Comparison of ENCODE assay signal across 18 cellular contexts in the genomic region with DNA sequence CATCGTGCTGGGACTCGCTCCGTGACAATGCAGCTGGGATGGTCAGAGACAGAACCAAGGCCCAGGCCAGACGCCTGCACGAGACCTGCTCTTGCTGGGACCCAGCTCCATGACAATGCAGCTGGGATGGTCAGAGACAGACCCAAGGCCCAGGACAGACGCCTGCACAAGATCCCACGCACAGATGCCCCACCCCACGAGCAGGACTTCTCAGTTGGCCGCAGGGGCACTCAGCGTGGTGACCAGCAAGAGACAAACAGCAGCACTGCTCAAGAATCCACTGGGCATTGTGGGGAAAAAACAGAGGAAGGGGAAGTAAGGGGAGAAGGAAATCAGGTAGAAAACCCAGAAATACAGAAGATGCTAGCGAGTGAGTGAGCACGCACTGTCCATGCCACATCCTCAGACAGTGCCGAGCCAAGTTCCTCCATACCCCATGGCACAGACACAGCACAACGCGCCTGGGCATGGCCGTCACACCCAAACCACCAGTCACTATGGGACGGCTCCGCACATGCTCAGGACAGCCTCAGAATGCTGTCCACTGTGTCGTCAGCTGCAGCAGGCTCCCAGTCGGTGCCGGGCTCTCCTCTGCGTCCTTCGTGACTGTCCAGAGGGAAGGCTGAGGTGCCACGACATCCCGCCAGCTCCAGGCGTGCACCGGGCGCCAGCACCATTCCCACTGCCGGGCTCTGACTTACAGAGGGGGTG.
"Had no signal": no experiment of that assay in that cellular context is flagged by ENCODE, and none has a peak within 500 bp of the region (broad histone marks: within the 10 kb centered on the region; RNA-seq: fewer than 3 reads in every experiment).

No MANE protein-coding gene starts in this region.

- H3K9me3 ChIP-seq: mucosa of descending colon, ovary had no signal

- H3K27ac ChIP-seq: cardiac muscle cell, ovary had no signal

- H3K36me3 ChIP-seq: ovary had no signal

- H3K4me3 ChIP-seq: cardiac muscle cell, mucosa of descending colon, ovary had no signal

- H3K27ac Mint-ChIP-seq: activated naive CD4-positive, alpha-beta T cell treated with anti-CD3 and anti-CD28 coated beads, Interleukin-2, amount 50 U/mL, for 24 hours; T-cell had no signal

- ATAC-seq: left colon; mucosa of descending colon; naive thymus-derived CD8-positive, alpha-beta T cell; T-cell had no signal

- H3K27me3 Mint-ChIP-seq: activated naive CD4-positive, alpha-beta T cell treated with anti-CD3 and anti-CD28 coated beads, Interleukin-2, amount 50 U/mL, for 24 hours; naive thymus-derived CD8-positive, alpha-beta T cell; T-cell had no signal

- H3K9me3 Mint-ChIP-seq: activated naive CD4-positive, alpha-beta T cell treated with anti-CD3 and anti-CD28 coated beads, Interleukin-2, amount 50 U/mL, for 24 hours; naive thymus-derived CD8-positive, alpha-beta T cell; T-cell had no signal

- H3K4me3 Mint-ChIP-seq: activated naive CD4-positive, alpha-beta T cell treated with anti-CD3 and anti-CD28 coated beads, Interleukin-2, amount 50 U/mL, for 24 hours; T-cell had no signal

- H3K27me3 ChIP-seq: cardiac muscle cell, ovary had no signal

- DNase-seq: activated CD4-positive, alpha-beta T cell treated with anti-CD3 and anti-CD28 coated beads, Interleukin-2, amount 50 U/mL, for 1 hour; activated CD4-positive, CD25-positive, alpha-beta regulatory T cell; activated effector memory CD4-positive, alpha-beta T cell treated with Interleukin-2 at 50 U/mL for 16 hours; activated T-cell treated with anti-CD3 and anti-CD28 coated beads, Interleukin-2, amount 50 U/mL, for 1 hour; anterior cingulate cortex; cortex of kidney; effector CD8-positive, alpha-beta T cell; hippocampal formation; left colon; stimulated activated CD4-positive, alpha-beta T cell treated with anti-CD3 and anti-CD28 coated beads, Interleukin-15, amount 100 ng/mL, for 24 hours; stimulated activated CD4-positive, alpha-beta T cell treated with anti-CD3 and anti-CD28 coated beads, Interleukin-4, amount 100 ng/mL, for 4 hours; T-cell; trophoblast cell had no signal
